In genomic region chr7:116122972-116123595, GRCh38 we compare ENCODE assay signal across 8 cellular contexts.
DNase-seq lines count a peak whose midpoint lies in the region; TF ChIP-seq lines count a peak whose summit lies in the region.

No MANE protein-coding gene starts in this region.

- no peak overlapping the region for H3K4me2 ChIP-seq in SU-DHL-6 (ENCODE audit: low read depth, low read length, poor library complexity, severe bottlenecking)

- 54% methylated on average over 3 of the region's 3 CpGs for WGBS in tibial nerve, 2 donors

- no peaks in the 10 kb centered on the region for H3K9me2 ChIP-seq in SU-DHL-6 (replicated peaks; ENCODE audit: insufficient read depth, low read length)

- no peaks in the 10 kb centered on the region for H3K36me3 ChIP-seq in A673 (ENCODE audit: insufficient read depth, low read length, poor library complexity, severe bottlenecking)
- H3K36me3 ChIP-seq in SU-DHL-6 (ENCODE audit: low read length): no peaks in the 10 kb centered on the region
- no peaks in the 10 kb centered on the region for H3K36me3 ChIP-seq in tibial nerve

- TF ChIP-seq CTCF in A673 (conservative IDR thresholded peaks at IDR 0.05; ENCODE audit: low read depth, low read length) (peak; percentile 85), GM12874 (IDR thresholded peaks at IDR 0.05; ENCODE audit: insufficient read depth, low read depth, low read length) (peak; percentile 43; the same call in 1 of the 2 replicates), SU-DHL-6 (IDR thresholded peaks at IDR 0.05; ENCODE audit: insufficient read depth, low read length, poor library complexity, severe bottlenecking) (peak; percentile 40), tibial nerve (IDR thresholded peaks at IDR 0.05) (peak; percentile 42 to 64 (median 51))

- H3K79me2 ChIP-seq in SU-DHL-6 (ENCODE audit: insufficient read depth, low read length): no peaks in the 10 kb centered on the region

- H3F3A ChIP-seq in SU-DHL-6 (ENCODE audit: insufficient read depth): no peaks in the 10 kb centered on the region

- H3K9me3 ChIP-seq in A673 (ENCODE audit: low read depth, low read length, poor library complexity, severe bottlenecking) (peaks cover 8% of the 10 kb centered on the region), SU-DHL-6 (ENCODE audit: insufficient read depth, low read length) (0 out of 2 replicates have a peak, but pooled peaks cover 4% of the 10 kb centered on the region), tibial nerve (peaks cover 0 to 5% (median 0%) of the 10 kb centered on the region in 4 donors)

- no peak for TF ChIP-seq POLR2A in tibial nerve (IDR thresholded peaks at IDR 0.05)

- no peak for TF ChIP-seq EP300 in Ishikawa (IDR thresholded peaks at IDR 0.05; ENCODE audit: borderline replicate concordance)
- TF ChIP-seq EP300 in tibial nerve (IDR thresholded peaks at IDR 0.05): no peak

- no TSS peak for BruUV-seq in A673 (replicated peaks; lab: Mats Ljungman, UMichigan)

- DNase-seq in A673 (ENCODE audit: low spot score) (peak; percentile 63), glomerular endothelial cell (ENCODE audit: extremely low read depth, low read depth, low spot score) (peak; percentile 29), tibial nerve (ENCODE audit: low spot score in 2 of 2) (no peak), T1000 (lab: John Stamatoyannopoulos, UW) (no peak)
- no peak for DNase-seq in activated CD4-positive, alpha-beta T cell treated with anti-CD3 and anti-CD28 coated beads for 4 hours

- TF ChIP-seq RAD21 in Ishikawa (IDR thresholded peaks at IDR 0.05; ENCODE audit: low read depth): peak; percentile 80

- intact Hi-C loops in A673 (cut with micrococcal nuclease; ENCODE audit: unreplicated experiment): loop anchor here (5.0 kb wide), 2 partner anchors 211 to 271 kb away; no protein-coding TSS in a partner anchor

- H3K27me3 ChIP-seq in A673 (replicated peaks; ENCODE audit: insufficient read depth, low read depth, low read length, poor library complexity) (no peaks in the 10 kb centered on the region), SU-DHL-6 (ENCODE audit: low read length) (no peaks in the 10 kb centered on the region), tibial nerve (no peaks in the 10 kb centered on the region)

- no peak overlapping the region for H2AFZ ChIP-seq in SU-DHL-6 (ENCODE audit: low read depth, low read length, severe bottlenecking)

- no peak overlapping the region for H3K9ac ChIP-seq in SU-DHL-6 (ENCODE audit: low read length)

- no peaks in the 10 kb centered on the region for H4K20me1 ChIP-seq in SU-DHL-6 (ENCODE audit: low read depth, low read length)

- POLR2A ChIA-PET in A673 (lab: Charles Lee; ENCODE audit: low non-redundant PET): no interaction called here

- H3K4me1 ChIP-seq in A673 (ENCODE audit: insufficient read depth, low read length, poor library complexity, severe bottlenecking) (no peaks in the 10 kb centered on the region), tibial nerve (peaks cover 0 to 8% (median 0%) of the 10 kb centered on the region in 4 donors)

- CTCF ChIA-PET in A673 (lab: Charles Lee): interaction anchor here (1.1 kb wide), 1 partner anchor 13 kb away, joined by 5 read pairs; no protein-coding TSS in a partner anchor

- H3K27ac ChIP-seq in A673 (ENCODE audit: low read depth, low read length, poor library complexity, severe bottlenecking): no peak overlapping the region
- no peak overlapping the region for H3K27ac ChIP-seq in SU-DHL-6 (ENCODE audit: low read depth, low read length)
- H3K27ac ChIP-seq in tibial nerve: no peak overlapping the region

- H3K4me3 ChIP-seq in A673 (ENCODE audit: low read depth, low read length, poor library complexity, severe bottlenecking): no peak overlapping the region
- no peak overlapping the region for H3K4me3 ChIP-seq in SU-DHL-6 (ENCODE audit: insufficient read depth, low read length, poor library complexity, severe bottlenecking)
- no peak overlapping the region for H3K4me3 ChIP-seq in tibial nerve

TF ChIP-seq in Ishikawa, 13 proteins besides CTCF, POLR2A, EP300 and RAD21:
- no peak for TF ChIP-seq CEBPB (IDR thresholded peaks at IDR 0.05)
- no peak; the same call in 1 of the 2 replicates for TF ChIP-seq FOXM1 (IDR thresholded peaks at IDR 0.05; ENCODE audit: borderline replicate concordance, low read depth)
- TF ChIP-seq TCF12 (IDR thresholded peaks at IDR 0.05; ENCODE audit: low read depth): no peak
- TF ChIP-seq USF1 (IDR thresholded peaks at IDR 0.05): no peak
- no peak for TF ChIP-seq CREB1 (IDR thresholded peaks at IDR 0.05; ENCODE audit: low read depth)
- TF ChIP-seq MAX (IDR thresholded peaks at IDR 0.05): no peak
- no peak for TF ChIP-seq EGR1 (IDR thresholded peaks at IDR 0.05)
- no peak for TF ChIP-seq NFIC (IDR thresholded peaks at IDR 0.05)

Comparison
In these comparisons a context has a peak if more than half of its experiments do, and no peak if none do; other contexts are left out.
1. DNase-seq: peak in A673 (single experiment) and glomerular endothelial cell (single experiment); none in tibial nerve (0 of 2), T1000 (single experiment) and activated CD4-positive, alpha-beta T cell treated with anti-CD3 and anti-CD28 coated beads for 4 hours (0 of 2).
2. Peak in every context shown above with its lines, with median percentiles within 50 percentile points of each other: CTCF ChIP-seq.